In the genomic region with DNA sequence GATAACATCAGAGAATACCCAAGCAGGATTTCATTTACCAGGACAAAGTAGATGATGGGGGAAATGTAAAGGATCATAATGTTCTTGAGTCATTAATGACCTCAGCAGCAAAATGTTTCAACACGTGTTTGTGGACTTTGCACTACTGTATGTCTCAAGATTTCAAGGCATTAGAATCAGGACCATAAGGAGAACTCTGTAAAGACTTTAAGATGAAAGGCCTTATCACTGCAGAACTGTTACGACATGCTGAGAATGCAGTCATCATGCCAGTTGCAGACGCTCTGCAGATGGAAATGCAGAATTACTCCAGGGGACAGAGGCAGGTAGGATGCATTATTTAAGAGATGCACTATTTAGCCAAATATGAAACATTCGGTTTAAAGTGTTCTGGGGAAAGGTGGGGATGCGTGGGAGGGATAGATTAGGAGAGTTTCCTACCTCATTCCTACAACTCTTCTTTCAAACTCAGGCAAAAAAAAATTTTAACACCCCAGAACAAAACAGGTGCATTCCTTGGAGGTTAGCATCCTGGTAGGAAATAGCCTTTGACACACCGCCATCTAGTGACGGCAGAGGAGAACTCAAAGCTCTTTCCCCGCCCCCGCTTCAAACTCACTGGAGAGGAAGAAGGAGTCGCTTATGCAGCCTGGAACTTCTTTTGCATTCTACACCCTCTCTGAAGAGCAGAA, we compare ENCODE assay signal across 8 cellular contexts. TPM values are rescaled to one million over a fixed set of nuclear protein-coding genes. Genes with fewer than 3 reads are reported as not detected.
A peak's percentile ranks its signal among the peaks of the same experiment; 100 is the strongest.
DNase-seq lines count a peak whose midpoint lies in the region; ATAC-seq lines count a peak whose summit lies in the region.

No MANE protein-coding gene starts in this region.

- POLR2A ChIA-PET in activated CD4-positive, alpha-beta memory T cell treated with anti-CD3 and anti-CD28 coated beads for 36 hours (lab: Charles Lee), result no interaction called here

- no peak overlapping the region for H3K4me3 Mint-ChIP-seq in activated CD4-positive, alpha-beta memory T cell treated with anti-CD3 and anti-CD28 coated beads for 36 hours
- H3K4me3 Mint-ChIP-seq in memory B cell, result no peak overlapping the region

- peak; percentile 57 for ATAC-seq in HG02642 (IDR thresholded peaks at IDR 0.05; ENCODE audit: poor library complexity, unreplicated experiment)
- ATAC-seq in memory B cell (ENCODE audit: low read depth), result peak; percentile 83

- H3K4me1 Mint-ChIP-seq in activated CD4-positive, alpha-beta memory T cell treated with anti-CD3 and anti-CD28 coated beads for 36 hours (ENCODE audit: low read depth), result peaks cover 2% of the 10 kb centered on the region
- H3K4me1 Mint-ChIP-seq in memory B cell, result no peaks in the 10 kb centered on the region

- CTCF ChIA-PET in activated CD4-positive, alpha-beta memory T cell treated with anti-CD3 and anti-CD28 coated beads for 36 hours (lab: Charles Lee), result interaction anchor here (0.6 to 3.1 kb wide), 28 partner anchors 9 to 1237 kb away, joined by 3 to 19 read pairs (median 4); no protein-coding TSS in a partner anchor

- intact Hi-C loops in activated CD4-positive, alpha-beta memory T cell treated with anti-CD3 and anti-CD28 coated beads for 36 hours (cut with micrococcal nuclease), result loop anchor here (1.0 to 5.0 kb wide), 4 partner anchors 202 to 654 kb away; no protein-coding TSS in a partner anchor

- peaks cover 3% of the 10 kb centered on the region for H3K27me3 Mint-ChIP-seq in activated CD4-positive, alpha-beta memory T cell treated with anti-CD3 and anti-CD28 coated beads for 36 hours
- peaks cover 5% of the 10 kb centered on the region for H3K27me3 Mint-ChIP-seq in memory B cell

- DNase-seq in DMS114 treated with DMSO at 0.1 percent for 48 hours (lab: John Stamatoyannopoulos, UW; ENCODE audit: unreplicated experiment) (peak; percentile 49), NCI-H69 (lab: John Stamatoyannopoulos, UW) (peak; percentile 56), memory B cell (ENCODE audit: low spot score in 2 of 2) (peak; percentile 68 to 76), OCI-M2 (lab: John Stamatoyannopoulos, UW; ENCODE audit: unreplicated experiment) (no peak)
- DNase-seq in activated CD4-positive, alpha-beta memory T cell treated with anti-CD3 and anti-CD28 coated beads for 36 hours, result peak; percentile 78
- DNase-seq in effector CD4-positive, alpha-beta T cell, result peak; percentile 54
- peak; percentile 22 to 40 for DNase-seq in stimulated activated CD8-positive, alpha-beta memory T cell treated with anti-CD3 and anti-CD28 coated beads, Interleukin-15, amount 100 ng/mL, for 4 hours (ENCODE audit: low read depth in 2 of 2)

- H3K36me3 Mint-ChIP-seq in activated CD4-positive, alpha-beta memory T cell treated with anti-CD3 and anti-CD28 coated beads for 36 hours, result no peaks in the 10 kb centered on the region
- H3K36me3 Mint-ChIP-seq in memory B cell, result no peaks in the 10 kb centered on the region

- no peaks in the 10 kb centered on the region for H3K9me3 Mint-ChIP-seq in activated CD4-positive, alpha-beta memory T cell treated with anti-CD3 and anti-CD28 coated beads for 36 hours
- H3K9me3 Mint-ChIP-seq in memory B cell, result no peaks in the 10 kb centered on the region

- H3K27ac Mint-ChIP-seq in activated CD4-positive, alpha-beta memory T cell treated with anti-CD3 and anti-CD28 coated beads for 36 hours, result no peak overlapping the region
- no peak overlapping the region for H3K27ac Mint-ChIP-seq in memory B cell

RNA-seq across cellular contexts. Expression of gene TOPAZ1, which starts 43.3 kb away (rescaled TPM):
- not detected for total RNA-seq in activated CD4-positive, alpha-beta memory T cell treated with anti-CD3 and anti-CD28 coated beads for 36 hours
